22 cellular contexts compared by ENCODE assay signal in the genomic region with DNA sequence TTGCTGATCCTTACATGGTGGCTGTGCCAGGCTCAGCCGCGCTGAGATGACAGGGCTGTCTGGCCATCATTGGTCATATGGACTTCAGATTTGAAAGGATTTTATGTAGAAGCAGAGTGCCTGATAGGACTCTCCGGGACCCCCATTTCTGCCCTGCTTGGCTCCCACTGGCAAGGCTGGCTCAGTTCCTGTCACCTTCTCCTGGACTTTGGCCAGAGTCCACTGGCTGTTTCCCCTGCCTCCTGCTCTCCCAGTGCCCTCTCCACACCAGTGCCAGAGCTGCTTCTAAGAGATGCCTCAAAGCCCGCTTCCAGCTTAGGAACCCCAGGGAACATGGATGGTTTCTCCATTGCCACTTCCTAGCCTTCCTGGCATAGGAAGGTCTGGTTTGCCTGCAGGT. TPM values are rescaled to one million over a fixed set of nuclear protein-coding genes. Genes with fewer than 3 reads are reported as not detected.
A peak's percentile ranks its signal among the peaks of the same experiment; 100 is the strongest.
DNase-seq lines count a peak whose midpoint lies in the region; ATAC-seq lines count a peak whose summit lies in the region.
"Had no signal": no experiment of that assay in that cellular context is flagged by ENCODE, and none has a peak within 500 bp of the region (broad histone marks: within the 10 kb centered on the region; RNA-seq: fewer than 3 reads in every experiment).

No MANE protein-coding gene starts in this region.

- no peak overlapping the region for H2AFZ ChIP-seq in trophoblast cell (ENCODE audit: insufficient read depth, low read length, poor library complexity)
- H2AFZ ChIP-seq: GM23338 had no signal

- H3K79me1 ChIP-seq in trophoblast cell (ENCODE audit: low read length), result peaks cover 2% of the 10 kb centered on the region

- H3K23ac ChIP-seq in trophoblast cell (ENCODE audit: low read length), result no peak overlapping the region

- H3K14ac ChIP-seq in trophoblast cell (ENCODE audit: low read length), result no peak overlapping the region

- H2BK12ac ChIP-seq in trophoblast cell (ENCODE audit: low read length), result no peak overlapping the region

- H3K9me3 ChIP-seq in BLaER1 treated with 17β-estradiol and CSF1 and Interleukin-3, amounts not matched to agents 10 nM and 100 nM (replicated peaks in 1 of 11), result no peaks in the 10 kb centered on the region
- H3K9me3 ChIP-seq in T-helper 17 cell (ENCODE audit: control insufficient read depth, low read length, poor library complexity, severe bottlenecking), result no peaks in the 10 kb centered on the region
- H3K9me3 ChIP-seq in trophoblast cell (ENCODE audit: insufficient read depth, low read depth, low read length), result peaks cover 9% of the 10 kb centered on the region
- H3K9me3 ChIP-seq: ovary, right atrium auricular region had no signal

- H2BK5ac ChIP-seq in trophoblast cell (ENCODE audit: low read depth, low read length, poor library complexity), result no peak overlapping the region

- H3K4me3 ChIP-seq in BLaER1 treated with 17β-estradiol and CSF1 and Interleukin-3, amounts not matched to agents 10 nM and 100 nM, result no peak overlapping the region
- no peak overlapping the region for H3K4me3 ChIP-seq in trophoblast cell (ENCODE audit: low read depth, low read length)
- H3K4me3 ChIP-seq: GM23338, ovary, right atrium auricular region had no signal

- peak; percentile 42 for DNase-seq in activated CD8-positive, alpha-beta memory T cell treated with anti-CD3 and anti-CD28 coated beads for 24 hours
- no peak for DNase-seq in activated CD8-positive, alpha-beta memory T cell treated with anti-CD3 and anti-CD28 coated beads, Interleukin-2, amount 50 U/mL, for 48 hours
- no peak for DNase-seq in activated T-helper 1 cell treated with anti-CD3 and anti-CD28 coated beads, Interleukin-12 subunit alpha, Interleukin-12 subunit beta, Interleukin-2, Interleukin-4 antibody, amounts not matched to agents 30 ng/mL and 10 ng/mL and 1 ng/mL, durations not matched to agents 14 hours and 24 hours and 36 hours (ENCODE audit: low spot score)
- DNase-seq in naive thymus-derived CD8-positive, alpha-beta T cell, result no peak
- DNase-seq in T-helper 17 cell, result no peak
- no peak for DNase-seq in DMS114 treated with DMSO at 0.1 percent for 48 hours (lab: John Stamatoyannopoulos, UW; ENCODE audit: unreplicated experiment)
- DNase-seq in trophoblast cell, result no peak
- DNase-seq: activated T-cell treated with anti-CD3 and anti-CD28 coated beads, Interleukin-2, amount 50 U/mL, for 48 hours; C1 segment of cervical spinal cord; head of caudate nucleus; left cardiac atrium; NCI-H2029; NCI-H226; NCI-H774; ovary had no signal

- peaks cover 71% of the 10 kb centered on the region for H3K4me1 Mint-ChIP-seq in activated T-helper 1 cell treated with anti-CD3 and anti-CD28 coated beads, Interleukin-12 subunit alpha, Interleukin-12 subunit beta, Interleukin-2, Interleukin-4 antibody, amounts not matched to agents 30 ng/mL and 10 ng/mL and 1 ng/mL, durations not matched to agents 14 hours and 24 hours and 36 hours (ENCODE audit: low read depth)
- peaks cover 41 to 71% (median 64%) of the 10 kb centered on the region in 4 donors for H3K4me1 Mint-ChIP-seq in naive thymus-derived CD8-positive, alpha-beta T cell
- peaks cover 45% of the 10 kb centered on the region for H3K4me1 Mint-ChIP-seq in T-helper 17 cell

- peaks cover 0 to 3% (median 0%) of the 10 kb centered on the region in 11 experiments; a peak in 1 of 22 replicates for H3K27me3 ChIP-seq in BLaER1 treated with 17β-estradiol and CSF1 and Interleukin-3, amounts not matched to agents 10 nM and 100 nM
- no peaks in the 10 kb centered on the region for H3K27me3 ChIP-seq in trophoblast cell (ENCODE audit: insufficient read depth, low read length)
- H3K27me3 ChIP-seq: ovary, right atrium auricular region had no signal

- peak overlapping the region in 5 of 11 experiments; percentile 0 to 32 (median 12); a peak in 5 of 22 replicates for H3K4me2 ChIP-seq in BLaER1 treated with 17β-estradiol and CSF1 and Interleukin-3, amounts not matched to agents 10 nM and 100 nM
- no peak overlapping the region for H3K4me2 ChIP-seq in trophoblast cell (ENCODE audit: low read length)
- H3K4me2 ChIP-seq: GM23338 had no signal

- peak overlapping the region in 7 of 11 experiments; percentile 6 to 53 (median 32); a peak in 7 of 22 replicates for H3K27ac ChIP-seq in BLaER1 treated with 17β-estradiol and CSF1 and Interleukin-3, amounts not matched to agents 10 nM and 100 nM
- H3K27ac ChIP-seq in trophoblast cell (ENCODE audit: low read depth, low read length), result no peak overlapping the region
- H3K27ac ChIP-seq: epithelial cell of prostate, ovary, right atrium auricular region had no signal

- no peaks in the 10 kb centered on the region for H3K27me3 Mint-ChIP-seq in activated T-helper 1 cell treated with anti-CD3 and anti-CD28 coated beads, Interleukin-12 subunit alpha, Interleukin-12 subunit beta, Interleukin-2, Interleukin-4 antibody, amounts not matched to agents 30 ng/mL and 10 ng/mL and 1 ng/mL, durations not matched to agents 14 hours and 24 hours and 36 hours (ENCODE audit: insufficient read depth)
- H3K27me3 Mint-ChIP-seq in naive thymus-derived CD8-positive, alpha-beta T cell, result no peaks in the 10 kb centered on the region
- no peaks in the 10 kb centered on the region for H3K27me3 Mint-ChIP-seq in T-helper 17 cell
- H3K27me3 Mint-ChIP-seq: memory B cell, type B pancreatic cell had no signal

- no peak overlapping the region for H2AK5ac ChIP-seq in trophoblast cell (ENCODE audit: low read length)

- H4K20me1 ChIP-seq in BLaER1 treated with 17β-estradiol and CSF1 and Interleukin-3, amounts not matched to agents 10 nM and 100 nM, result peaks cover 0 to 4% (median 0%) of the 10 kb centered on the region in 11 experiments; a peak in 1 of 22 replicates

- peaks cover 56 to 68% (median 65%) of the 10 kb centered on the region in 10 experiments for H3K4me1 ChIP-seq in BLaER1 treated with 17β-estradiol and CSF1 and Interleukin-3, amounts not matched to agents 10 nM and 100 nM
- H3K4me1 ChIP-seq in trophoblast cell (ENCODE audit: control insufficient read depth in 1 of 2, insufficient read depth in 2 of 2, low read length in 2 of 2), result peaks cover 6 to 7% of the 10 kb centered on the region in 2 experiments

- peaks cover 17% of the 10 kb centered on the region for H3K36me3 Mint-ChIP-seq in activated T-helper 1 cell treated with anti-CD3 and anti-CD28 coated beads, Interleukin-12 subunit alpha, Interleukin-12 subunit beta, Interleukin-2, Interleukin-4 antibody, amounts not matched to agents 30 ng/mL and 10 ng/mL and 1 ng/mL, durations not matched to agents 14 hours and 24 hours and 36 hours (ENCODE audit: low read depth)
- H3K36me3 Mint-ChIP-seq in naive thymus-derived CD8-positive, alpha-beta T cell, result peaks cover 0 to 10% (median 2%) of the 10 kb centered on the region in 3 donors
- no peaks in the 10 kb centered on the region for H3K36me3 Mint-ChIP-seq in T-helper 17 cell (ENCODE audit: low read depth)
- H3K36me3 Mint-ChIP-seq: memory B cell had no signal

- no peak overlapping the region for H4K91ac ChIP-seq in trophoblast cell (ENCODE audit: low read depth, low read length)

- no peaks in the 10 kb centered on the region for H3K9me3 Mint-ChIP-seq in activated T-helper 1 cell treated with anti-CD3 and anti-CD28 coated beads, Interleukin-12 subunit alpha, Interleukin-12 subunit beta, Interleukin-2, Interleukin-4 antibody, amounts not matched to agents 30 ng/mL and 10 ng/mL and 1 ng/mL, durations not matched to agents 14 hours and 24 hours and 36 hours
- no peaks in the 10 kb centered on the region for H3K9me3 Mint-ChIP-seq in naive thymus-derived CD8-positive, alpha-beta T cell
- H3K9me3 Mint-ChIP-seq: memory B cell, type B pancreatic cell had no signal

- no CpG with 5 or more reads among the region's 4 CpGs for WGBS in trophoblast cell (ENCODE audit: extremely low coverage, insufficient coverage, insufficient read length)

- H4K8ac ChIP-seq in trophoblast cell (ENCODE audit: low read depth, low read length), result no peak overlapping the region

- peak overlapping the region in 1 of 11 experiments; percentile 3; a peak in 2 of 22 replicates for H3K9ac ChIP-seq in BLaER1 treated with 17β-estradiol and CSF1 and Interleukin-3, amounts not matched to agents 10 nM and 100 nM
- no peak overlapping the region for H3K9ac ChIP-seq in trophoblast cell (ENCODE audit: low read length)

- POLR2A ChIA-PET in naive thymus-derived CD8-positive, alpha-beta T cell (lab: Charles Lee), result interaction anchor here (0.5 to 1.3 kb wide), 2 partner anchors 21 to 59 kb away, joined by 3 to 6 read pairs; no protein-coding TSS in a partner anchor

- no peak overlapping the region for H3K4ac ChIP-seq in trophoblast cell (ENCODE audit: low read depth, low read length)

- H2BK120ac ChIP-seq in trophoblast cell (ENCODE audit: insufficient read depth, low read length, poor library complexity), result no peak overlapping the region

- H4K12ac ChIP-seq in trophoblast cell (ENCODE audit: low read depth, low read length), result no peak overlapping the region

- H3K79me2 ChIP-seq in trophoblast cell (ENCODE audit: control insufficient read depth, insufficient read depth, low read length, poor library complexity), result no peaks in the 10 kb centered on the region

- H3K36me3 ChIP-seq in BLaER1 treated with 17β-estradiol and CSF1 and Interleukin-3, amounts not matched to agents 10 nM and 100 nM, result peaks cover 0 to 4% (median 0%) of the 10 kb centered on the region in 11 experiments; a peak in 3 of 22 replicates
- H3K36me3 ChIP-seq in trophoblast cell (ENCODE audit: control insufficient read depth in 1 of 2, insufficient read depth in 2 of 2, low read length in 2 of 2), result no peaks in the 10 kb centered on the region
- H3K36me3 ChIP-seq: ovary, right atrium auricular region had no signal

- H3K27ac Mint-ChIP-seq in activated T-helper 1 cell treated with anti-CD3 and anti-CD28 coated beads, Interleukin-12 subunit alpha, Interleukin-12 subunit beta, Interleukin-2, Interleukin-4 antibody, amounts not matched to agents 30 ng/mL and 10 ng/mL and 1 ng/mL, durations not matched to agents 14 hours and 24 hours and 36 hours, result no peak overlapping the region
- H3K27ac Mint-ChIP-seq in naive thymus-derived CD8-positive, alpha-beta T cell, result peak overlapping the region; percentile 50 to 100 (median 90)
- no peak overlapping the region for H3K27ac Mint-ChIP-seq in T-helper 17 cell
- H3K27ac Mint-ChIP-seq: GM23338, memory B cell, type B pancreatic cell had no signal

- H3K18ac ChIP-seq in trophoblast cell (ENCODE audit: low read length), result no peak overlapping the region

- intact Hi-C loops in activated T-helper 1 cell treated with anti-CD3 and anti-CD28 coated beads, Interleukin-12 subunit alpha, Interleukin-12 subunit beta, Interleukin-2, Interleukin-4 antibody, amounts not matched to agents 30 ng/mL and 10 ng/mL and 1 ng/mL, durations not matched to agents 14 hours and 24 hours and 36 hours (cut with micrococcal nuclease), result loop anchor here (10.0 kb wide), 1 partner anchor 328 kb away; a partner anchor contains a TSS

- H3K4me3 Mint-ChIP-seq in activated T-helper 1 cell treated with anti-CD3 and anti-CD28 coated beads, Interleukin-12 subunit alpha, Interleukin-12 subunit beta, Interleukin-2, Interleukin-4 antibody, amounts not matched to agents 30 ng/mL and 10 ng/mL and 1 ng/mL, durations not matched to agents 14 hours and 24 hours and 36 hours, result peak overlapping the region; percentile 74
- H3K4me3 Mint-ChIP-seq in naive thymus-derived CD8-positive, alpha-beta T cell, result peak overlapping the region in 9 of 10 donors; percentile 1 to 78 (median 49)
- H3K4me3 Mint-ChIP-seq in T-helper 17 cell, result no peak overlapping the region
- H3K4me3 Mint-ChIP-seq: GM23338, memory B cell, type B pancreatic cell had no signal

- no peak for ATAC-seq in naive thymus-derived CD8-positive, alpha-beta T cell
- no peak for ATAC-seq in T-helper 17 cell
- ATAC-seq: GM23338, left cardiac atrium had no signal

RNA-seq across cellular contexts. Expression of a gene that starts 5.1 kb away (rescaled TPM):
- total RNA-seq in activated T-helper 1 cell treated with anti-CD3 and anti-CD28 coated beads, Interleukin-12 subunit alpha, Interleukin-12 subunit beta, Interleukin-2, Interleukin-4 antibody, amounts not matched to agents 30 ng/mL and 10 ng/mL and 1 ng/mL, durations not matched to agents 14 hours and 24 hours and 36 hours, result 0.18 and 0.20 TPM in 2 replicates
- total RNA-seq in naive thymus-derived CD8-positive, alpha-beta T cell, result under 1 TPM; 0.11 to 0.36 TPM
- polyA plus RNA-seq in naive thymus-derived CD8-positive, alpha-beta T cell, result not detected
- under 1 TPM; 0.18 to 0.30 TPM for total RNA-seq in T-helper 17 cell
- polyA plus RNA-seq in trophoblast cell (2013), result 0.10 and 0.19 TPM in 2 replicates
- total RNA-seq: GM23338, myocyte had no signal

Comparison
In these comparisons a context has a peak if more than half of its experiments do, and no peak if none do; other contexts are left out.
1. H3K27ac Mint-ChIP-seq: peak in naive thymus-derived CD8-positive, alpha-beta T cell (10 of 10); none in activated T-helper 1 cell treated with anti-CD3 and anti-CD28 coated beads, Interleukin-12 subunit alpha, Interleukin-12 subunit beta, Interleukin-2, Interleukin-4 antibody, amounts not matched to agents 30 ng/mL and 10 ng/mL and 1 ng/mL, durations not matched to agents 14 hours and 24 hours and 36 hours (single experiment) and T-helper 17 cell (single experiment).